ENCODE assay signal across 12 cellular contexts in genomic region chr3:112776000-112776399, GRCh38.
DNase-seq lines count a peak whose midpoint lies in the region; ATAC-seq and TF ChIP-seq lines count a peak whose summit lies in the region.
"Had no signal": no experiment of that assay in that cellular context is flagged by ENCODE, and none has a peak within 500 bp of the region (broad histone marks: within the 10 kb centered on the region; RNA-seq: fewer than 3 reads in every experiment).

No MANE protein-coding gene starts in this region.

- H3K9me2 ChIP-seq in MM.1S (replicated peaks; ENCODE audit: insufficient read depth, low read length) = no peaks in the 10 kb centered on the region

- intact Hi-C loops in esophagus squamous epithelium (cut with DNase I) (no loop called here), vagina (cut with DNase I) (no loop called here)

- no peaks in the 10 kb centered on the region for H3K9me3 ChIP-seq in MM.1S (replicated peaks; ENCODE audit: insufficient read depth, low read length)
- no peaks in the 10 kb centered on the region for H3K9me3 ChIP-seq in esophagus squamous epithelium
- H3K9me3 ChIP-seq in vagina = no peaks in the 10 kb centered on the region

- H3K36me3 ChIP-seq in MM.1S (replicated peaks; ENCODE audit: insufficient read depth, low read length) (no peaks in the 10 kb centered on the region), esophagus squamous epithelium (no peaks in the 10 kb centered on the region), vagina (no peaks in the 10 kb centered on the region)

- H3K9ac ChIP-seq in MM.1S (ENCODE audit: low read length) = peak overlapping the region; percentile 22; the same call in 1 of the 2 replicates

- DNase-seq in stimulated activated CD4-positive, alpha-beta T cell treated with anti-CD3 and anti-CD28 coated beads, Interleukin-1b, Interleukin-23, amount 100 ng/mL, for 48 hours = peak; percentile 8
- DNase-seq in stimulated activated CD4-positive, alpha-beta T cell treated with anti-CD3 and anti-CD28 coated beads, Interleukin-2, amount 100 ng/mL, for 24 hours = no peak
- peak; percentile 73 for DNase-seq in MM.1S
- DNase-seq in esophagus squamous epithelium (lab: John Stamatoyannopoulos, UW) = no peak
- DNase-seq in vagina (ENCODE audit: extremely low spot score in 2 of 2) = no peak
- DNase-seq in NAMALWA (ENCODE audit: low spot score) = no peak
- no peak for DNase-seq in DMS153 treated with DMSO at 0.1 percent for 48 hours (lab: John Stamatoyannopoulos, UW; ENCODE audit: unreplicated experiment)
- DNase-seq: activated naive CD4-positive, alpha-beta T cell treated with anti-CD3 and anti-CD28 coated beads, Interleukin-2, amount 10 ng/mL, durations not matched to agents 7 days and 5 days; Calu3; left cardiac atrium had no signal

- no peak for TF ChIP-seq POLR2A in esophagus squamous epithelium (IDR thresholded peaks at IDR 0.05)
- no peak for TF ChIP-seq POLR2A in vagina (IDR thresholded peaks at IDR 0.05)

- ATAC-seq in GM18873 (IDR thresholded peaks at IDR 0.05; ENCODE audit: low FRiP score, unreplicated experiment) = no peak

- H4K20me1 ChIP-seq in MM.1S (ENCODE audit: insufficient read depth, low read length) = no peaks in the 10 kb centered on the region

- no peaks in the 10 kb centered on the region for H3K79me2 ChIP-seq in MM.1S (ENCODE audit: low read length)

- H3K4me1 ChIP-seq in MM.1S (ENCODE audit: low read length) = peaks cover 29% of the 10 kb centered on the region
- H3K4me1 ChIP-seq in esophagus squamous epithelium = peaks cover 32 to 92% (median 63%) of the 10 kb centered on the region in 3 donors
- peaks cover 86% of the 10 kb centered on the region for H3K4me1 ChIP-seq in vagina

- H3K27ac ChIP-seq in MM.1S (ENCODE audit: low read length) = peak overlapping the region; percentile 76
- peak overlapping the region; percentile 76 to 85 (median 82) for H3K27ac ChIP-seq in esophagus squamous epithelium
- peak overlapping the region; percentile 17 for H3K27ac ChIP-seq in vagina
- H3K27ac ChIP-seq: VCaP had no signal

- H3K27me3 ChIP-seq in MM.1S (replicated peaks; ENCODE audit: insufficient read depth, low read length) = no peaks in the 10 kb centered on the region
- H3K27me3 ChIP-seq in esophagus squamous epithelium = no peaks in the 10 kb centered on the region
- H3K27me3 ChIP-seq in vagina = no peaks in the 10 kb centered on the region

- peaks cover 22% of the 10 kb centered on the region for H3F3A ChIP-seq in MM.1S (ENCODE audit: insufficient read depth, low read length)

- TF ChIP-seq CTCF in MM.1S (IDR thresholded peaks at IDR 0.05; ENCODE audit: low read length) (no peak), esophagus squamous epithelium (IDR thresholded peaks at IDR 0.05) (no peak), vagina (IDR thresholded peaks at IDR 0.05) (no peak)

- H3K4me2 ChIP-seq in MM.1S (ENCODE audit: low read depth, low read length) = peak overlapping the region; percentile 40; the same call in 1 of the 2 replicates

- H2AFZ ChIP-seq in MM.1S (ENCODE audit: low read length) = peak overlapping the region; percentile 46; the same call in 1 of the 2 replicates

- WGBS in esophagus squamous epithelium, 2 donors = 20 to 27% methylated on average over 2 of the region's 2 CpGs

- H3K4me3 ChIP-seq in MM.1S (ENCODE audit: low read length) (no peak overlapping the region), esophagus squamous epithelium (no peak overlapping the region), vagina (no peak overlapping the region)

Comparison
In these comparisons a context has a peak if more than half of its experiments do, and no peak if none do; other contexts are left out.
1. DNase-seq: peak in stimulated activated CD4-positive, alpha-beta T cell treated with anti-CD3 and anti-CD28 coated beads, Interleukin-1b, Interleukin-23, amount 100 ng/mL, for 48 hours (single experiment) and MM.1S (single experiment); none in stimulated activated CD4-positive, alpha-beta T cell treated with anti-CD3 and anti-CD28 coated beads, Interleukin-2, amount 100 ng/mL, for 24 hours (0 of 2), esophagus squamous epithelium (single experiment), vagina (0 of 2), NAMALWA (single experiment) and DMS153 treated with DMSO at 0.1 percent for 48 hours (single experiment).
2. H3K27ac ChIP-seq: peak in every context shown above with its lines; median percentile 82 in esophagus squamous epithelium; 76 in MM.1S; 17 in vagina.